Comparison of ENCODE assay signal across 9 cellular contexts in genomic region chr9:131799177-131799823, GRCh38. TPM values are rescaled to one million over a fixed set of nuclear protein-coding genes. Genes with fewer than 3 reads are reported as not detected.
DNase-seq lines count a peak whose midpoint lies in the region; ATAC-seq, FAIRE-seq and TF ChIP-seq lines count a peak whose summit lies in the region.
"Had no signal": no experiment of that assay in that cellular context is flagged by ENCODE, and none has a peak within 500 bp of the region (broad histone marks: within the 10 kb centered on the region; RNA-seq: fewer than 3 reads in every experiment).

No MANE protein-coding gene starts in this region.

- ATAC-seq in HG02840 (IDR thresholded peaks at IDR 0.05; ENCODE audit: low FRiP score, unreplicated experiment): no peak

- FAIRE-seq in kidney (lab: Jason Lieb, UNC): no peak
- FAIRE-seq: G401.6 had no signal

- no peak for TF ChIP-seq EP300 in Ishikawa (IDR thresholded peaks at IDR 0.05; ENCODE audit: borderline replicate concordance)

- H3K9me3 ChIP-seq in kidney (ENCODE audit: control insufficient read depth in 1 of 2, low read length in 2 of 2): no peaks in the 10 kb centered on the region

- no peak for TF ChIP-seq CTCF in epithelial cell of esophagus (IDR thresholded peaks at IDR 0.05; ENCODE audit: insufficient read depth, low read depth, low read length, missing control alignments)
- TF ChIP-seq CTCF in kidney (IDR thresholded peaks at IDR 0.05; ENCODE audit: borderline replicate concordance, extremely low read depth, insufficient read depth): no peak

- no peak; the same call in 1 of the 2 replicates for TF ChIP-seq RAD21 in Ishikawa (IDR thresholded peaks at IDR 0.05; ENCODE audit: low read depth)

- peaks cover 26% of the 10 kb centered on the region for H3K27me3 Mint-ChIP-seq in activated CD4-positive, alpha-beta memory T cell treated with anti-CD3 and anti-CD28 coated beads for 36 hours

- no peaks in the 10 kb centered on the region for H3K36me3 ChIP-seq in kidney (ENCODE audit: control insufficient read depth in 1 of 2, insufficient read depth in 2 of 2, low read length in 2 of 2)

- H3K4me3 ChIP-seq in epithelial cell of esophagus (ENCODE audit: low read length) (no peak overlapping the region), kidney (ENCODE audit: low read length in 2 of 2) (no peak overlapping the region)

- no peaks in the 10 kb centered on the region for H3K36me3 Mint-ChIP-seq in activated CD4-positive, alpha-beta memory T cell treated with anti-CD3 and anti-CD28 coated beads for 36 hours

- CTCF ChIA-PET in activated CD4-positive, alpha-beta memory T cell treated with anti-CD3 and anti-CD28 coated beads for 36 hours (lab: Charles Lee): no interaction called here

- no peak overlapping the region for H3K27ac ChIP-seq in kidney (ENCODE audit: low read depth in 2 of 2, low read length in 2 of 2)

- no peak overlapping the region for H3K9ac ChIP-seq in kidney (ENCODE audit: low read length in 2 of 2)

- H3K27ac Mint-ChIP-seq in activated CD4-positive, alpha-beta memory T cell treated with anti-CD3 and anti-CD28 coated beads for 36 hours: no peak overlapping the region

- DNase-seq in AG08396 (ENCODE audit: low spot score): peak; percentile 72
- peak; percentile 60 for DNase-seq in activated CD4-positive, alpha-beta memory T cell treated with anti-CD3 and anti-CD28 coated beads for 36 hours
- DNase-seq in epithelial cell of esophagus (ENCODE audit: low read depth): peak; percentile 59
- DNase-seq in pons (ENCODE audit: low spot score): peak; percentile 32
- DNase-seq in DMS153 treated with DMSO at 0.1 percent for 48 hours (lab: John Stamatoyannopoulos, UW; ENCODE audit: unreplicated experiment): no peak
- DNase-seq in kidney: no peak

- H3K4me3 Mint-ChIP-seq in activated CD4-positive, alpha-beta memory T cell treated with anti-CD3 and anti-CD28 coated beads for 36 hours: no peak overlapping the region

- intact Hi-C loops in activated CD4-positive, alpha-beta memory T cell treated with anti-CD3 and anti-CD28 coated beads for 36 hours (cut with micrococcal nuclease): no loop called here
- intact Hi-C loops in kidney (cut with DNase I): no loop called here

- POLR2A ChIA-PET in activated CD4-positive, alpha-beta memory T cell treated with anti-CD3 and anti-CD28 coated beads for 36 hours (lab: Charles Lee): interaction anchor here (0.6 kb wide), 1 partner anchor 307 kb away, joined by 3 read pairs; no protein-coding TSS in a partner anchor

- H3K4me1 ChIP-seq in kidney (ENCODE audit: control insufficient read depth in 1 of 2, insufficient read depth in 1 of 2, low read depth in 1 of 2, low read length in 2 of 2): no peaks in the 10 kb centered on the region

- H3K9me3 Mint-ChIP-seq in activated CD4-positive, alpha-beta memory T cell treated with anti-CD3 and anti-CD28 coated beads for 36 hours: no peaks in the 10 kb centered on the region

- no peaks in the 10 kb centered on the region for H3K4me1 Mint-ChIP-seq in activated CD4-positive, alpha-beta memory T cell treated with anti-CD3 and anti-CD28 coated beads for 36 hours (ENCODE audit: low read depth)

TF ChIP-seq in Ishikawa, 13 proteins besides CTCF, POLR2A, EP300 and RAD21:
- no peak for TF ChIP-seq CEBPB (IDR thresholded peaks at IDR 0.05)
- 0 out of 2 replicates have a peak, but pooled peaks have one; percentile 14 for TF ChIP-seq MAX (IDR thresholded peaks at IDR 0.05)
- peak; percentile 98 for TF ChIP-seq REST (IDR thresholded peaks at IDR 0.05; ENCODE audit: low read depth)

RNA-seq across cellular contexts. Expression of gene RAPGEF1, which starts 59.4 kb away (rescaled TPM):
- 10 to 100 TPM; 91.9 to 92.3 TPM for total RNA-seq in activated CD4-positive, alpha-beta memory T cell treated with anti-CD3 and anti-CD28 coated beads for 36 hours
- total RNA-seq in kidney: 79.7 TPM
- polyA plus RNA-seq in kidney (ENCODE audit: insufficient read depth, low read depth, low replicate concordance): 15.5 TPM

Comparison
In these comparisons a context has a peak if more than half of its experiments do, and no peak if none do; other contexts are left out.
1. DNase-seq: peak in AG08396 (single experiment), activated CD4-positive, alpha-beta memory T cell treated with anti-CD3 and anti-CD28 coated beads for 36 hours (single experiment), epithelial cell of esophagus (single experiment) and pons (single experiment); none in DMS153 treated with DMSO at 0.1 percent for 48 hours (single experiment) and kidney (single experiment).